ENCODE assay signal across 7 cellular contexts in genomic region chr10:103069453-103070331, GRCh38.
A peak's percentile ranks its signal among the peaks of the same experiment; 100 is the strongest.
DNase-seq lines count a peak whose midpoint lies in the region; ATAC-seq and TF ChIP-seq lines count a peak whose summit lies in the region.

No MANE protein-coding gene starts in this region.

- no peaks in the 10 kb centered on the region for H3K36me3 Mint-ChIP-seq in activated CD8-positive, alpha-beta memory T cell treated with anti-CD3 and anti-CD28 coated beads, Interleukin-2, amount 10 ng/mL, durations not matched to agents 7 days and 5 days
- no peaks in the 10 kb centered on the region for H3K36me3 Mint-ChIP-seq in natural killer cell treated with Interleukin-12 subunit alpha and Interleukin-12 subunit beta and Interleukin-15 and Interleukin-18, amount 100 ng/mL, for 72 hours

- H3K4me3 Mint-ChIP-seq in activated CD8-positive, alpha-beta memory T cell treated with anti-CD3 and anti-CD28 coated beads, Interleukin-2, amount 10 ng/mL, durations not matched to agents 7 days and 5 days: no peak overlapping the region
- peak overlapping the region; percentile 76 for H3K4me3 Mint-ChIP-seq in natural killer cell treated with Interleukin-12 subunit alpha and Interleukin-12 subunit beta and Interleukin-15 and Interleukin-18, amount 100 ng/mL, for 72 hours

- no peaks in the 10 kb centered on the region for H3K27me3 Mint-ChIP-seq in activated CD8-positive, alpha-beta memory T cell treated with anti-CD3 and anti-CD28 coated beads, Interleukin-2, amount 10 ng/mL, durations not matched to agents 7 days and 5 days
- no peaks in the 10 kb centered on the region for H3K27me3 Mint-ChIP-seq in natural killer cell treated with Interleukin-12 subunit alpha and Interleukin-12 subunit beta and Interleukin-15 and Interleukin-18, amount 100 ng/mL, for 72 hours

- no peaks in the 10 kb centered on the region for H3K9me3 Mint-ChIP-seq in activated CD8-positive, alpha-beta memory T cell treated with anti-CD3 and anti-CD28 coated beads, Interleukin-2, amount 10 ng/mL, durations not matched to agents 7 days and 5 days (ENCODE audit: low read depth)
- no peaks in the 10 kb centered on the region for H3K9me3 Mint-ChIP-seq in natural killer cell treated with Interleukin-12 subunit alpha and Interleukin-12 subunit beta and Interleukin-15 and Interleukin-18, amount 100 ng/mL, for 72 hours

- H3K27ac Mint-ChIP-seq in activated CD8-positive, alpha-beta memory T cell treated with anti-CD3 and anti-CD28 coated beads, Interleukin-2, amount 10 ng/mL, durations not matched to agents 7 days and 5 days: peak overlapping the region; percentile 75
- peak overlapping the region; percentile 69 to 92 for H3K27ac Mint-ChIP-seq in natural killer cell treated with Interleukin-12 subunit alpha and Interleukin-12 subunit beta and Interleukin-15 and Interleukin-18, amount 100 ng/mL, for 72 hours

- DNase-seq in NCI-H510A treated with DMSO at 0.1 percent for 48 hours (lab: John Stamatoyannopoulos, UW) (peak; percentile 76), epithelial cell of esophagus (ENCODE audit: low read depth) (peak; percentile 81)
- DNase-seq in activated CD8-positive, alpha-beta memory T cell treated with anti-CD3 and anti-CD28 coated beads, Interleukin-2, amount 10 ng/mL, durations not matched to agents 7 days and 5 days: peak; percentile 78
- no peak for DNase-seq in natural killer cell treated with Interleukin-12 subunit alpha and Interleukin-12 subunit beta and Interleukin-15 and Interleukin-18, amount 100 ng/mL, for 72 hours (ENCODE audit: low spot score)
- DNase-seq in stimulated activated naive CD8-positive, alpha-beta T cell treated with anti-CD3 and anti-CD28 coated beads, Interleukin-15, Interleukin-2, amounts not matched to agents 100 U/mL and 50 U/mL, for 24 hours: peak; percentile 72

- CTCF ChIA-PET in activated CD8-positive, alpha-beta memory T cell treated with anti-CD3 and anti-CD28 coated beads, Interleukin-2, amount 10 ng/mL, durations not matched to agents 7 days and 5 days (lab: Charles Lee): interaction anchor here (0.6 to 7.1 kb wide), 13 partner anchors 12 to 226 kb away, joined by 3 to 92 read pairs (median 3); partner anchors contain the start of gene CNNM2

- peaks cover 34% of the 10 kb centered on the region for H3K4me1 Mint-ChIP-seq in activated CD8-positive, alpha-beta memory T cell treated with anti-CD3 and anti-CD28 coated beads, Interleukin-2, amount 10 ng/mL, durations not matched to agents 7 days and 5 days
- H3K4me1 Mint-ChIP-seq in natural killer cell treated with Interleukin-12 subunit alpha and Interleukin-12 subunit beta and Interleukin-15 and Interleukin-18, amount 100 ng/mL, for 72 hours (ENCODE audit: low read depth in 2 of 2): peaks cover 27 to 28% of the 10 kb centered on the region in 2 donors

- peak; percentile 57 for ATAC-seq in HG02678 (IDR thresholded peaks at IDR 0.05; ENCODE audit: unreplicated experiment)
- ATAC-seq in activated CD8-positive, alpha-beta memory T cell treated with anti-CD3 and anti-CD28 coated beads, Interleukin-2, amount 10 ng/mL, durations not matched to agents 7 days and 5 days: peak; percentile 82
- peak; percentile 58 to 75 for ATAC-seq in natural killer cell treated with Interleukin-12 subunit alpha and Interleukin-12 subunit beta and Interleukin-15 and Interleukin-18, amount 100 ng/mL, for 72 hours
- ATAC-seq in stimulated activated naive CD8-positive, alpha-beta T cell treated with anti-CD3 and anti-CD28 coated beads, Interleukin-15, Interleukin-2, amounts not matched to agents 100 U/mL and 50 U/mL, for 24 hours: peak; percentile 81

- TF ChIP-seq CTCF in GM12874 (IDR thresholded peaks at IDR 0.05; ENCODE audit: insufficient read depth, low read depth, low read length) (peak; percentile 64), epithelial cell of esophagus (IDR thresholded peaks at IDR 0.05; ENCODE audit: insufficient read depth, low read depth, low read length, missing control alignments) (peak; percentile 76)

- no peak overlapping the region for H3K4me3 ChIP-seq in epithelial cell of esophagus (ENCODE audit: low read length)
